ENCODE assay signal across 14 cellular contexts in genomic region chr6:106025655-106026054, GRCh38.
"Had no signal": no experiment of that assay in that cellular context is flagged by ENCODE, and none has a peak within 500 bp of the region (broad histone marks: within the 10 kb centered on the region; RNA-seq: fewer than 3 reads in every experiment).

No MANE protein-coding gene starts in this region.

- H3K27ac ChIP-seq: ascending aorta, colonic mucosa, sigmoid colon, testis, upper lobe of right lung had no signal

- H3K4me3 Mint-ChIP-seq: activated CD4-positive, alpha-beta memory T cell treated with anti-CD3 and anti-CD28 coated beads, Interleukin-2, amount 10 ng/mL, durations not matched to agents 7 days and 5 days; activated T-cell treated with anti-CD3 and anti-CD28 coated beads, Interleukin-2, amount 50 U/mL, for 72 hours; memory B cell had no signal

- H3K4me1 ChIP-seq: ascending aorta, colonic mucosa, testis had no signal

- H3K27me3 ChIP-seq: ascending aorta, colonic mucosa, testis had no signal

- H3K9me3 Mint-ChIP-seq: activated T-cell treated with anti-CD3 and anti-CD28 coated beads, Interleukin-2, amount 50 U/mL, for 72 hours; memory B cell had no signal

- DNase-seq: activated CD4-positive, alpha-beta memory T cell treated with anti-CD3 and anti-CD28 coated beads, Interleukin-2, amount 10 ng/mL, durations not matched to agents 7 days and 5 days; activated CD8-positive, alpha-beta memory T cell treated with anti-CD3 and anti-CD28 coated beads, Interleukin-2, amount 50 U/mL, for 4 hours; activated T-cell treated with anti-CD3 and anti-CD28 coated beads, Interleukin-2, amount 50 U/mL, for 72 hours; colonic mucosa; effector CD4-positive, alpha-beta T cell; glutamatergic neuron; sigmoid colon; stimulated activated CD4-positive, alpha-beta T cell treated with anti-CD3 and anti-CD28 coated beads, Interleukin-2, amount 100 ng/mL, for 48 hours; stimulated activated naive CD8-positive, alpha-beta T cell treated with anti-CD3 and anti-CD28 coated beads, Interleukin-15, Interleukin-2, amounts not matched to agents 100 U/mL and 50 U/mL, for 24 hours; testis; upper lobe of right lung had no signal

- H3K36me3 ChIP-seq: ascending aorta, colonic mucosa, sigmoid colon, upper lobe of right lung had no signal

- H3K27ac Mint-ChIP-seq: activated CD4-positive, alpha-beta memory T cell treated with anti-CD3 and anti-CD28 coated beads, Interleukin-2, amount 10 ng/mL, durations not matched to agents 7 days and 5 days; activated T-cell treated with anti-CD3 and anti-CD28 coated beads, Interleukin-2, amount 50 U/mL, for 72 hours; memory B cell had no signal

- H3K9me3 ChIP-seq: ascending aorta, colonic mucosa, sigmoid colon, testis, upper lobe of right lung had no signal

- ATAC-seq: left lobe of liver; stimulated activated naive CD8-positive, alpha-beta T cell treated with anti-CD3 and anti-CD28 coated beads, Interleukin-15, Interleukin-2, amounts not matched to agents 100 U/mL and 50 U/mL, for 24 hours; upper lobe of right lung had no signal

- H3K4me3 ChIP-seq: ascending aorta, colonic mucosa, sigmoid colon, testis, upper lobe of right lung had no signal
